In genomic region chr1:105137543-105138444, GRCh38 we compare ENCODE assay signal across 9 cellular contexts.
A peak's percentile ranks its signal among the peaks of the same experiment; 100 is the strongest.
DNase-seq lines count a peak whose midpoint lies in the region; ATAC-seq and TF ChIP-seq lines count a peak whose summit lies in the region.
"Had no signal": no experiment of that assay in that cellular context is flagged by ENCODE, and none has a peak within 500 bp of the region (broad histone marks: within the 10 kb centered on the region; RNA-seq: fewer than 3 reads in every experiment).

No MANE protein-coding gene starts in this region.

- H3K4ac ChIP-seq in mesenchymal stem cell (ENCODE audit: low read depth in 1 of 2, low read length in 2 of 2): no peak overlapping the region

- no peaks in the 10 kb centered on the region for H3K9me3 ChIP-seq in mesenchymal stem cell (ENCODE audit: control insufficient read depth, low read length)
- H3K9me3 ChIP-seq: body of pancreas had no signal

- H3K27ac ChIP-seq in RWPE1: no peak overlapping the region
- no peak overlapping the region for H3K27ac ChIP-seq in mesenchymal stem cell (ENCODE audit: low read length, poor library complexity, severe bottlenecking)
- H3K27ac ChIP-seq: body of pancreas had no signal

- H3K18ac ChIP-seq in mesenchymal stem cell (ENCODE audit: low read depth in 1 of 2, low read length in 2 of 2): no peak overlapping the region

- H2BK12ac ChIP-seq in mesenchymal stem cell (ENCODE audit: low read length in 2 of 2): no peak overlapping the region

- H3K27ac Mint-ChIP-seq in CD14-positive monocyte: no peak overlapping the region

- H2BK120ac ChIP-seq in mesenchymal stem cell (ENCODE audit: low read depth, low read length): no peak overlapping the region

- no peak overlapping the region for H3K4me2 ChIP-seq in mesenchymal stem cell (ENCODE audit: low read length, poor library complexity, severe bottlenecking)

- no peaks in the 10 kb centered on the region for H3K36me3 Mint-ChIP-seq in CD14-positive monocyte

- H4K91ac ChIP-seq in mesenchymal stem cell (ENCODE audit: low read length): no peak overlapping the region

- peak overlapping the region; percentile 40 for H4K8ac ChIP-seq in mesenchymal stem cell (ENCODE audit: low read length)

- H2AK5ac ChIP-seq in mesenchymal stem cell (ENCODE audit: low read length, severe bottlenecking): no peak overlapping the region

- no peak overlapping the region for H3K4me3 Mint-ChIP-seq in CD14-positive monocyte

- H3K27me3 ChIP-seq in mesenchymal stem cell (ENCODE audit: control insufficient read depth in 1 of 2, insufficient read depth in 1 of 2, low read length in 2 of 2): no peaks in the 10 kb centered on the region
- H3K27me3 ChIP-seq: body of pancreas had no signal

- TF ChIP-seq CTCF in GM12875 (IDR thresholded peaks at IDR 0.05; ENCODE audit: borderline replicate concordance, insufficient read depth, low read depth, low read length) (peak; percentile 65), RWPE1 (conservative IDR thresholded peaks at IDR 0.05; ENCODE audit: low read depth) (no peak), CD14-positive monocyte (IDR thresholded peaks at IDR 0.05) (no peak)

- no peak overlapping the region for H2BK15ac ChIP-seq in mesenchymal stem cell (ENCODE audit: low read depth, poor library complexity, severe bottlenecking)

- peaks cover 0 to 2% (median 0%) of the 10 kb centered on the region in 3 donors for H3K27me3 Mint-ChIP-seq in CD14-positive monocyte (ENCODE audit: low read depth in 3 of 3)

- no peak overlapping the region for H3K9ac ChIP-seq in mesenchymal stem cell (ENCODE audit: low read length)

- no peaks in the 10 kb centered on the region for H3K4me1 Mint-ChIP-seq in CD14-positive monocyte

- peak; percentile 13 for DNase-seq in RWPE1 (ENCODE audit: low spot score)
- DNase-seq in mesenchymal stem cell: peak; percentile 25
- no peak for DNase-seq in CD14-positive monocyte (ENCODE audit: low spot score)
- DNase-seq in NCI-H774 (lab: John Stamatoyannopoulos, UW): no peak
- DNase-seq in activated CD4-positive, CD25-positive, alpha-beta regulatory T cell (lab: John Stamatoyannopoulos, UW): no peak

- H3K4me1 ChIP-seq in mesenchymal stem cell (ENCODE audit: control insufficient read depth, insufficient read depth, low read depth, low read length): no peaks in the 10 kb centered on the region
- H3K4me1 ChIP-seq: body of pancreas had no signal

- no peaks in the 10 kb centered on the region for H3K36me3 ChIP-seq in mesenchymal stem cell (ENCODE audit: control insufficient read depth in 1 of 2, insufficient read depth in 2 of 2, low read depth in 1 of 2, low read length in 2 of 2)

- ATAC-seq in HG03520 (IDR thresholded peaks at IDR 0.05; ENCODE audit: unreplicated experiment) (peak; percentile 84), GM21423 (IDR thresholded peaks at IDR 0.05; ENCODE audit: unreplicated experiment) (no peak)

- peak overlapping the region in 1 of 2 experiments; percentile 57 for H3K14ac ChIP-seq in mesenchymal stem cell (ENCODE audit: low read length in 2 of 2)

- intact Hi-C loops in CD14-positive monocyte (cut with micrococcal nuclease): no loop called here

- no peak overlapping the region for H2BK5ac ChIP-seq in mesenchymal stem cell (ENCODE audit: low read depth, low read length, poor library complexity, severe bottlenecking)

- H3K23ac ChIP-seq in mesenchymal stem cell (ENCODE audit: low read length in 2 of 2): no peak overlapping the region

- peak overlapping the region; percentile 7 for H2AFZ ChIP-seq in mesenchymal stem cell (ENCODE audit: low read depth, low read length)

- POLR2A ChIA-PET in RWPE1 (lab: Yijun Ruan, JAX; ENCODE audit: low non-redundant PET): no interaction called here

- WGBS in mesenchymal stem cell: 62% methylated on average over 11 of the region's 14 CpGs

- H3K9me3 Mint-ChIP-seq in CD14-positive monocyte: peaks cover 0 to 14% (median 7%) of the 10 kb centered on the region in 7 donors

- CTCF ChIA-PET in RWPE1 (lab: Yijun Ruan, JAX): interaction anchor here (0.6 kb wide), 2 partner anchors 10 to 487 kb away, joined by 3 to 4 read pairs; no protein-coding TSS in a partner anchor

- no peaks in the 10 kb centered on the region for H3K79me1 ChIP-seq in mesenchymal stem cell (replicated peaks; ENCODE audit: low read length, poor library complexity, severe bottlenecking)

- no peak overlapping the region for H3K4me3 ChIP-seq in GM12875 (ENCODE audit: low read depth, low read length)
- H3K4me3 ChIP-seq in mesenchymal stem cell (ENCODE audit: insufficient read depth in 1 of 2, low read depth in 1 of 2, low read length in 2 of 2): no peak overlapping the region
- H3K4me3 ChIP-seq: body of pancreas had no signal

Comparison
In these comparisons a context has a peak if more than half of its experiments do, and no peak if none do; other contexts are left out.
1. DNase-seq: peak in RWPE1 (single experiment) and mesenchymal stem cell (single experiment); none in CD14-positive monocyte (single experiment), NCI-H774 (single experiment) and activated CD4-positive, CD25-positive, alpha-beta regulatory T cell (0 of 4).